ENCODE assay signal across 8 cellular contexts in the genomic region with DNA sequence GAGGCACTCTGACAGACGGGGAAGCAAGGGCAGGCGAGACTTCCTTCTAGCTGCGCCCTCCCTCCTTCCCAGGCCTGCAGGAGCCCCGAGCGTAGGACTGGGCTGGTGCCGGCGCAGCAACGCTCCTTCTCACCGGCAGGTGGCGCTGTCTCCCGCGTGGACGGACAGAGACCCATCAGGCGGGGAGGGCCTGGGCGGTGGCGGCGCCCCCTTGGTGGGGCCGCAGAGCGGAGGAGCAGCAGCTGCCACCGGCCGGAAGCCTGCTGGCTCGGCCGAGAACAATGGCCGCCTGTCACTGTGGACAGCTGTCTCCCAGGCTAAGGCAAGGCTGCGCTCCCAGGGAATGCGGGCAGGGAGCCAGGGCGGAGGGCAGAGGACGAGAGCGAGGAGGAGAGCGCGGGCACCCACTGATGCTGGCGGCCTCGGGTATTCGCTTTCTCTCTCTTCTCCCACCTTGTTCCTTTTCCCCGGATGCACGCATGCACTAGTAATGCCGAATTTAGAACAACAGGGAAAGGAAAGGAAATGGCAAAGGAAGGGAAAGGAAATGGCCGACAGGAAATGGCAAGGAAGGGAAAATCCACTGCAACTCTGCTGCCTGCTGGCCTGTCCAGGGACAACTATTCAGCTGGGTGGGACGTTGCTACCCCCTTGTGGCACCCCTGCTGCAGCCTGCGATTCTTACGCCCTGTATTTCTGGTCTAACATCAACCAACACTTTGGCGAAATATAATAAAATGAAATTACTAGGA. TPM values are rescaled to one million over a fixed set of nuclear protein-coding genes. Genes with fewer than 3 reads are reported as not detected.
A peak's percentile ranks its signal among the peaks of the same experiment; 100 is the strongest.
DNase-seq lines count a peak whose midpoint lies in the region; ATAC-seq and TF ChIP-seq lines count a peak whose summit lies in the region.

No MANE protein-coding gene starts in this region.

- peak; percentile 90 for ATAC-seq in GM19043 (IDR thresholded peaks at IDR 0.05; ENCODE audit: low read depth, unreplicated experiment)
- ATAC-seq in HG03460 (IDR thresholded peaks at IDR 0.05; ENCODE audit: unreplicated experiment): peak; percentile 83
- peak; percentile 83 to 92 (median 90) for ATAC-seq in right lobe of liver

- 5% methylated on average over 16 of the region's 42 CpGs for WGBS in right lobe of liver (ENCODE audit: insufficient coverage, low coverage, low lambda C conversion rate, missing lambda C conversion rate)

- H3K36me3 ChIP-seq in right lobe of liver: peaks cover 0 to 5% (median 2%) of the 10 kb centered on the region in 4 donors

- DNase-seq in AG20443 (ENCODE audit: low spot score): peak; percentile 91
- peak; percentile 96 for DNase-seq in NCI-H69 (lab: John Stamatoyannopoulos, UW)
- DNase-seq in activated CD4-positive, alpha-beta T cell treated with anti-CD3 and anti-CD28 coated beads, Interleukin-2, amount 50 U/mL, for 4 hours: peak; percentile 85 to 90
- peak; percentile 84 to 95 for DNase-seq in dermis microvascular lymphatic vessel endothelial cell (ENCODE audit: low read depth in 2 of 2)
- peak; percentile 93 to 95 (median 95) for DNase-seq in right lobe of liver
- peak; percentile 92 for DNase-seq in stimulated activated CD4-positive, alpha-beta T cell treated with anti-CD3 and anti-CD28 coated beads, Interleukin-4, amount 100 ng/mL, for 1 hour

- TF ChIP-seq POLR2A in right lobe of liver (IDR thresholded peaks at IDR 0.05): peak; percentile 54

- peak; percentile 97 to 99 (median 99) for TF ChIP-seq CTCF in right lobe of liver (IDR thresholded peaks at IDR 0.05)

- H3K9me3 ChIP-seq in right lobe of liver: no peaks in the 10 kb centered on the region

- peak overlapping the region; percentile 52 to 59 (median 57) for H3K4me3 ChIP-seq in right lobe of liver

- H3K4me1 ChIP-seq in right lobe of liver: peaks cover 0 to 24% (median 11%) of the 10 kb centered on the region in 4 donors

- H3K27me3 ChIP-seq in right lobe of liver: no peaks in the 10 kb centered on the region

- peak overlapping the region; percentile 57 to 93 (median 78) for H3K27ac ChIP-seq in right lobe of liver

- intact Hi-C loops in right lobe of liver (cut with DNase I): loop anchor here (5.0 to 10.0 kb wide), 2 partner anchors 203 to 226 kb away; partner anchors contain the start of gene YPEL1 (in 1 of the 2)

RNA-seq across cellular contexts. Expression of gene PPM1F, which starts 14.4 kb away (rescaled TPM):
- total RNA-seq in dermis microvascular lymphatic vessel endothelial cell (117 and 120 TPM in 2 replicates), right lobe of liver (10 to 100 TPM in 4 of 6 experiments, 1 to 10 TPM in 2; 5.0 to 19.4 (median 12.8) TPM)

RNA-seq across cellular contexts. Expression of gene TOP3B, which starts 44.3 kb away (rescaled TPM):
- total RNA-seq in dermis microvascular lymphatic vessel endothelial cell (13.1 and 18.2 TPM in 2 replicates), right lobe of liver (10 to 100 TPM; 13.5 to 20.4 (median 15.6) TPM)

Comparison
In these comparisons a context has a peak if more than half of its experiments do, and no peak if none do; other contexts are left out.
1. Peak in every context shown above with its lines: DNase-seq, ATAC-seq, H3K4me3 ChIP-seq and H3K27ac ChIP-seq.